Comparison of ENCODE assay signal across 9 cellular contexts in the genomic region with DNA sequence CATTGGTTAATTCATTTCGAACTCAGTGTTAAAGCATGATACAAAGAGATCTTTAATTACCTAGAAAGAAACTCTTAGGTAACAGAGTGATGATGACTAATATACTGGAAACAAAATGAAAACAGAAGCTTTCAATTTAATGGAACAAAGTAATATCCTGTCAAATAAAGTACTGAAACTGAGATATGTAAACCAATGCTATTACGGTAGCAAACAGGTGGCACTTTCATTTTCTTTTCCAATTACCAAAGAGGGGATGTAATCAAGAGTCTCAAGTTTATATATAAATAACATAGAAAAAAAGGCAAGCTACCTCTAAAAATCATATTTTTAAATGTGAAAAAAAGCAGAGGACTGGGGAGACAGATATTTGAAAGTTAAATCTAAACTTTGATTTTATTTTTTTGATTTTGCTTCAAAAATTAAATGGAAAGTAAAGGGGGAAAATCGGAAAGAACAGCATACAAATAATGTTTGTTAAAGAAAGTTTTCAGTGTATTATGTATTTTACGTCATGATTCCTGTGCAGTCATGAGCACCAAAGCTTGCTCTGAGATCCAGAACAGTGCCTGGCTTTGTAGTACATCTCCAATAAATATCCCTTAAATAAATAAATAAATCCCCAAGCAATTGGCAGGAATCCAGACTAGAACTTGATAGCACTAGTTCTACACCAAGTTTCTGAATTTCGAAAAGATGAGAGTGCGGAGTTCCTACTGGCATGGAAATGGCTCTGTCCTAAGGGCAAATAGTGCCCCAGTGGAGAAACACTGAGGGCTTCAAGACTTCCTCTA. TPM values are rescaled to one million over a fixed set of nuclear protein-coding genes. Genes with fewer than 3 reads are reported as not detected.
DNase-seq lines count a peak whose midpoint lies in the region; ATAC-seq and TF ChIP-seq lines count a peak whose summit lies in the region.
"Had no signal": no experiment of that assay in that cellular context is flagged by ENCODE, and none has a peak within 500 bp of the region (broad histone marks: within the 10 kb centered on the region; RNA-seq: fewer than 3 reads in every experiment).

No MANE protein-coding gene starts in this region.

- in situ Hi-C loops in ACHN (cut with HindIII; ENCODE audit: low pct_ligation_motif_present, low pct_unique_long_range_greater_than_20kb, low sequenced_read_pairs), result no loop called here

- ATAC-seq in GM18861 (IDR thresholded peaks at IDR 0.05; ENCODE audit: unreplicated experiment) (peak; percentile 99), esophagus mucosa (peak; percentile 42)

- DNase-seq in NCI-H1105 treated with DMSO at 0.1 percent for 48 hours (lab: John Stamatoyannopoulos, UW), result peak; percentile 18
- DNase-seq in DMS153 treated with DMSO at 0.1 percent for 48 hours (lab: John Stamatoyannopoulos, UW; ENCODE audit: unreplicated experiment), result no peak
- DNase-seq in ACHN, result no peak
- no peak for DNase-seq in GM19240 (ENCODE audit: insufficient read length, low spot score)
- no peak for DNase-seq in midbrain (lab: John Stamatoyannopoulos, UW)

- TF ChIP-seq CTCF in HEK293 (tag by site-specific recombination; IDR thresholded peaks at IDR 0.05), result no peak

- H3K27ac ChIP-seq in HEK293 (ENCODE audit: extremely low read depth, low read depth, low read length), result no peak overlapping the region
- H3K27ac ChIP-seq: thoracic aorta had no signal

- CTCF ChIA-PET in HEK293 (lab: Yijun Ruan, JAX), result interaction anchor here (0.7 kb wide), 1 partner anchor 582 kb away, joined by 3 read pairs; no protein-coding TSS in a partner anchor

- no peaks in the 10 kb centered on the region for H3K9me3 ChIP-seq in HEK293 (ENCODE audit: control insufficient read depth, insufficient read depth, low read depth, low read length)
- H3K9me3 ChIP-seq: thoracic aorta had no signal

- peaks cover 4% of the 10 kb centered on the region for H3K4me1 ChIP-seq in HEK293 (ENCODE audit: control insufficient read depth, insufficient read depth, low read length)

- no peaks in the 10 kb centered on the region for H3K36me3 ChIP-seq in HEK293 (ENCODE audit: control insufficient read depth in 2 of 2, insufficient read depth in 1 of 2, low read length in 2 of 2)
- H3K36me3 ChIP-seq: thoracic aorta had no signal

- POLR2A ChIA-PET in HEK293 (lab: Yijun Ruan, JAX), result interaction anchor here (1.3 kb wide), 1 partner anchor 27 kb away, joined by 3 read pairs; no protein-coding TSS in a partner anchor

- no peak overlapping the region for H3K4me3 ChIP-seq in HEK293 (ENCODE audit: low read depth, low read length)
- H3K4me3 ChIP-seq: thoracic aorta had no signal

TF ChIP-seq in HEK293, 187 proteins besides CTCF, POLR2A, EP300 and RAD21 (continues in another document):
- TF ChIP-seq ZBTB21 (tag by site-specific recombination; IDR thresholded peaks at IDR 0.05) (peak; percentile 71; the same call in 1 of the 2 replicates), SCRT2 (tag by site-specific recombination; IDR thresholded peaks at IDR 0.05) (peak; percentile 87), SCRT1 (tag by site-specific recombination; IDR thresholded peaks at IDR 0.05; ENCODE audit: borderline replicate concordance) (0 out of 2 replicates have a peak, but pooled peaks have one; percentile 21), ZNF335 (tag by site-specific recombination; conservative IDR thresholded peaks at IDR 0.05) (peak; percentile 41; the same call in 1 of the 2 replicates), ZNF114 (tag by site-specific recombination; IDR thresholded peaks at IDR 0.05) (no peak), ZNF600 (tag by site-specific recombination; IDR thresholded peaks at IDR 0.05) (peak; percentile 77), MZF1 (tag by site-specific recombination; IDR thresholded peaks at IDR 0.05; ENCODE audit: borderline replicate concordance) (peak; percentile 87), ZEB2 (tag by site-specific recombination; IDR thresholded peaks at IDR 0.05) (0 out of 2 replicates have a peak, but pooled peaks have one; percentile 46), ZBTB1 (tag by site-specific recombination; IDR thresholded peaks at IDR 0.05) (0 out of 2 replicates have a peak, but pooled peaks have one; percentile 64), ZNF311 (tag by site-specific recombination; IDR thresholded peaks at IDR 0.05; ENCODE audit: borderline replicate concordance) (no peak), ZBTB17 (tag by site-specific recombination; IDR thresholded peaks at IDR 0.05) (peak; percentile 77), OSR2 (tag by site-specific recombination; IDR thresholded peaks at IDR 0.05) (peak; percentile 88), ZSCAN30 (tag by site-specific recombination; IDR thresholded peaks at IDR 0.05) (peak; percentile 60; the same call in 1 of the 2 replicates), ZNF629 (tag by site-specific recombination; IDR thresholded peaks at IDR 0.05) (peak; percentile 88), ZNF560 (tag by site-specific recombination; IDR thresholded peaks at IDR 0.05; ENCODE audit: borderline replicate concordance) (no peak)
- TF ChIP-seq, protein P1, sequence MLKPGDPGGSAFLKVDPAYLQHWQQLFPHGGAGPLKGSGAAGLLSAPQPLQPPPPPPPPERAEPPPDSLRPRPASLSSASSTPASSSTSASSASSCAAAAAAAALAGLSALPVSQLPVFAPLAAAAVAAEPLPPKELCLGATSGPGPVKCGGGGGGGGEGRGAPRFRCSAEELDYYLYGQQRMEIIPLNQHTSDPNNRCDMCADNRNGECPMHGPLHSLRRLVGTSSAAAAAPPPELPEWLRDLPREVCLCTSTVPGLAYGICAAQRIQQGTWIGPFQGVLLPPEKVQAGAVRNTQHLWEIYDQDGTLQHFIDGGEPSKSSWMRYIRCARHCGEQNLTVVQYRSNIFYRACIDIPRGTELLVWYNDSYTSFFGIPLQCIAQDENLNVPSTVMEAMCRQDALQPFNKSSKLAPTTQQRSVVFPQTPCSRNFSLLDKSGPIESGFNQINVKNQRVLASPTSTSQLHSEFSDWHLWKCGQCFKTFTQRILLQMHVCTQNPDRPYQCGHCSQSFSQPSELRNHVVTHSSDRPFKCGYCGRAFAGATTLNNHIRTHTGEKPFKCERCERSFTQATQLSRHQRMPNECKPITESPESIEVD (tag by site-specific recombination; IDR thresholded peaks at IDR 0.05), result peak; percentile 53; the same call in 1 of the 2 replicates
- TF ChIP-seq, protein P2, sequence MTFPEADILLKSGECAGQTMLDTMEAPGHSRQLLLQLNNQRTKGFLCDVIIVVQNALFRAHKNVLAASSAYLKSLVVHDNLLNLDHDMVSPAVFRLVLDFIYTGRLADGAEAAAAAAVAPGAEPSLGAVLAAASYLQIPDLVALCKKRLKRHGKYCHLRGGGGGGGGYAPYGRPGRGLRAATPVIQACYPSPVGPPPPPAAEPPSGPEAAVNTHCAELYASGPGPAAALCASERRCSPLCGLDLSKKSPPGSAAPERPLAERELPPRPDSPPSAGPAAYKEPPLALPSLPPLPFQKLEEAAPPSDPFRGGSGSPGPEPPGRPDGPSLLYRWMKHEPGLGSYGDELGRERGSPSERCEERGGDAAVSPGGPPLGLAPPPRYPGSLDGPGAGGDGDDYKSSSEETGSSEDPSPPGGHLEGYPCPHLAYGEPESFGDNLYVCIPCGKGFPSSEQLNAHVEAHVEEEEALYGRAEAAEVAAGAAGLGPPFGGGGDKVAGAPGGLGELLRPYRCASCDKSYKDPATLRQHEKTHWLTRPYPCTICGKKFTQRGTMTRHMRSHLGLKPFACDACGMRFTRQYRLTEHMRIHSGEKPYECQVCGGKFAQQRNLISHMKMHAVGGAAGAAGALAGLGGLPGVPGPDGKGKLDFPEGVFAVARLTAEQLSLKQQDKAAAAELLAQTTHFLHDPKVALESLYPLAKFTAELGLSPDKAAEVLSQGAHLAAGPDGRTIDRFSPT (tag by site-specific recombination; IDR thresholded peaks at IDR 0.05), result no peak
- TF ChIP-seq, protein P3, sequence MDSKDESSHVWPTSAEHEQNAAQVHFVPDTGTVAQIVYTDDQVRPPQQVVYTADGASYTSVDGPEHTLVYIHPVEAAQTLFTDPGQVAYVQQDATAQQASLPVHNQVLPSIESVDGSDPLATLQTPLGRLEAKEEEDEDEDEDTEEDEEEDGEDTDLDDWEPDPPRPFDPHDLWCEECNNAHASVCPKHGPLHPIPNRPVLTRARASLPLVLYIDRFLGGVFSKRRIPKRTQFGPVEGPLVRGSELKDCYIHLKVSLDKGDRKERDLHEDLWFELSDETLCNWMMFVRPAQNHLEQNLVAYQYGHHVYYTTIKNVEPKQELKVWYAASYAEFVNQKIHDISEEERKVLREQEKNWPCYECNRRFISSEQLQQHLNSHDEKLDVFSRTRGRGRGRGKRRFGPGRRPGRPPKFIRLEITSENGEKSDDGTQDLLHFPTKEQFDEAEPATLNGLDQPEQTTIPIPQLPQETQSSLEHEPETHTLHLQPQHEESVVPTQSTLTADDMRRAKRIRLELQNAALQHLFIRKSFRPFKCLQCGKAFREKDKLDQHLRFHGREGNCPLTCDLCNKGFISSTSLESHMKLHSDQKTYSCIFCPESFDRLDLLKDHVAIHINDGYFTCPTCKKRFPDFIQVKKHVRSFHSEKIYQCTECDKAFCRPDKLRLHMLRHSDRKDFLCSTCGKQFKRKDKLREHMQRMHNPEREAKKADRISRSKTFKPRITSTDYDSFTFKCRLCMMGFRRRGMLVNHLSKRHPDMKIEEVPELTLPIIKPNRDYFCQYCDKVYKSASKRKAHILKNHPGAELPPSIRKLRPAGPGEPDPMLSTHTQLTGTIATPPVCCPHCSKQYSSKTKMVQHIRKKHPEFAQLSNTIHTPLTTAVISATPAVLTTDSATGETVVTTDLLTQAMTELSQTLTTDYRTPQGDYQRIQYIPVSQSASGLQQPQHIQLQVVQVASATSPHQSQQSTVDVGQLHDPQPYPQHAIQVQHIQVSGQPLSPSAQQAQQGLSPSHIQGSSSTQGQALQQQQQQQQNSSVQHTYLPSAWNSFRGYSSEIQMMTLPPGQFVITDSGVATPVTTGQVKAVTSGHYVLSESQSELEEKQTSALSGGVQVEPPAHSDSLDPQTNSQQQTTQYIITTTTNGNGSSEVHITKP (tag by site-specific recombination; IDR thresholded peaks at IDR 0.05), result 0 out of 2 replicates have a peak, but pooled peaks have one; percentile 24
- TF ChIP-seq, protein P4, sequence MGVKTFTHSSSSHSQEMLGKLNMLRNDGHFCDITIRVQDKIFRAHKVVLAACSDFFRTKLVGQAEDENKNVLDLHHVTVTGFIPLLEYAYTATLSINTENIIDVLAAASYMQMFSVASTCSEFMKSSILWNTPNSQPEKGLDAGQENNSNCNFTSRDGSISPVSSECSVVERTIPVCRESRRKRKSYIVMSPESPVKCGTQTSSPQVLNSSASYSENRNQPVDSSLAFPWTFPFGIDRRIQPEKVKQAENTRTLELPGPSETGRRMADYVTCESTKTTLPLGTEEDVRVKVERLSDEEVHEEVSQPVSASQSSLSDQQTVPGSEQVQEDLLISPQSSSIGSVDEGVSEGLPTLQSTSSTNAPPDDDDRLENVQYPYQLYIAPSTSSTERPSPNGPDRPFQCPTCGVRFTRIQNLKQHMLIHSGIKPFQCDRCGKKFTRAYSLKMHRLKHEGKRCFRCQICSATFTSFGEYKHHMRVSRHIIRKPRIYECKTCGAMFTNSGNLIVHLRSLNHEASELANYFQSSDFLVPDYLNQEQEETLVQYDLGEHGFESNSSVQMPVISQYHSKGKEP (tag by site-specific recombination; IDR thresholded peaks at IDR 0.05), result 0 out of 2 replicates have a peak, but pooled peaks have one; percentile 27

RNA-seq across cellular contexts. Expression of a gene that starts 25.0 kb away (rescaled TPM):
- total RNA-seq in esophagus mucosa, result 8.4 TPM
